In genomic region chr20:50335105-50335504, GRCh38 we compare ENCODE assay signal across 1 cellular context.
TF ChIP-seq lines count a peak whose summit lies in the region.

No MANE protein-coding gene starts in this region.

TF ChIP-seq in HepG2, 621 proteins besides CTCF, POLR2A, EP300 and RAD21 (continued from another document and continues in another):
- TF ChIP-seq DRAP1 (CRISPR knock-in tag; IDR thresholded peaks at IDR 0.05) (0 out of 2 replicates have a peak, but pooled peaks have one; percentile 32), DZIP1 (CRISPR knock-in tag; IDR thresholded peaks at IDR 0.05) (no peak), SRSF9 (IDR thresholded peaks at IDR 0.05; ENCODE audit: borderline replicate concordance, insufficient read depth, low read depth, low read length, poor library complexity, severe bottlenecking) (no peak), ZNF558 (CRISPR knock-in tag; IDR thresholded peaks at IDR 0.05; ENCODE audit: borderline replicate concordance) (no peak), ZNF333 (CRISPR knock-in tag; IDR thresholded peaks at IDR 0.05; ENCODE audit: borderline replicate concordance) (no peak), TEAD3 (CRISPR knock-in tag; optimal IDR thresholded peaks at IDR 0.05; ENCODE audit: borderline replicate concordance) (peak; percentile 77), ZNF552 (CRISPR knock-in tag; IDR thresholded peaks at IDR 0.05; ENCODE audit: borderline replicate concordance) (no peak), NKX3-1 (CRISPR knock-in tag; IDR thresholded peaks at IDR 0.05) (no peak), NFYB (CRISPR knock-in tag; IDR thresholded peaks at IDR 0.05) (peak; percentile 97), RBFOX2 (IDR thresholded peaks at IDR 0.05; ENCODE audit: low read depth, low read length) (no peak), ZNF672 (CRISPR knock-in tag; IDR thresholded peaks at IDR 0.05) (no peak), ZNF572 (CRISPR knock-in tag; IDR thresholded peaks at IDR 0.05) (no peak), ZBTB38 (CRISPR knock-in tag; IDR thresholded peaks at IDR 0.05) (no peak), ARHGAP35 (CRISPR knock-in tag; IDR thresholded peaks at IDR 0.05; ENCODE audit: borderline replicate concordance) (no peak), GABPB1 (CRISPR knock-in tag; IDR thresholded peaks at IDR 0.05) (peak; percentile 58), ZNF180 (CRISPR knock-in tag; IDR thresholded peaks at IDR 0.05; ENCODE audit: borderline replicate concordance, low read depth) (no peak), ZBTB39 (CRISPR knock-in tag; IDR thresholded peaks at IDR 0.05) (no peak), ZNF687 (CRISPR knock-in tag; IDR thresholded peaks at IDR 0.05) (no peak), FUBP1 (CRISPR knock-in tag; IDR thresholded peaks at IDR 0.05; ENCODE audit: borderline replicate concordance) (no peak), ZNF296 (CRISPR knock-in tag; conservative IDR thresholded peaks at IDR 0.05) (no peak), FOXO1 (CRISPR knock-in tag; IDR thresholded peaks at IDR 0.05) (peak; percentile 59; the same call in 1 of the 2 replicates), NFIB (CRISPR knock-in tag; IDR thresholded peaks at IDR 0.05; ENCODE audit: borderline replicate concordance) (no peak), SALL1 (CRISPR knock-in tag; IDR thresholded peaks at IDR 0.05) (peak; percentile 32), E2F5 (CRISPR knock-in tag; conservative IDR thresholded peaks at IDR 0.05) (no peak), SETDB1 (CRISPR knock-in tag; IDR thresholded peaks at IDR 0.05; ENCODE audit: borderline replicate concordance) (no peak), ZNF614 (CRISPR knock-in tag; IDR thresholded peaks at IDR 0.05; ENCODE audit: borderline replicate concordance) (0 out of 2 replicates have a peak, but pooled peaks have one; percentile 29), MBD4 (IDR thresholded peaks at IDR 0.05; ENCODE audit: borderline replicate concordance, low read length) (no peak), SUZ12 (IDR thresholded peaks at IDR 0.05; ENCODE audit: low read depth, low read length) (peak; percentile 62), PPARG (CRISPR knock-in tag; conservative IDR thresholded peaks at IDR 0.05) (no peak), HNF1A (IDR thresholded peaks at IDR 0.05; ENCODE audit: low read depth) (no peak), HNF1A (CRISPR knock-in tag; IDR thresholded peaks at IDR 0.05; ENCODE audit: borderline replicate concordance) (no peak), ELF4 (CRISPR knock-in tag; IDR thresholded peaks at IDR 0.05; ENCODE audit: borderline replicate concordance) (no peak), PHF20 (CRISPR knock-in tag; IDR thresholded peaks at IDR 0.05) (no peak), ZNF644 (CRISPR knock-in tag; IDR thresholded peaks at IDR 0.05; ENCODE audit: low read depth) (0 out of 2 replicates have a peak, but pooled peaks have one; percentile 39), NR0B2 (CRISPR knock-in tag; IDR thresholded peaks at IDR 0.05) (no peak), KLF16 (CRISPR knock-in tag; IDR thresholded peaks at IDR 0.05) (0 out of 4 replicates have a peak, but pooled peaks of 1 of the 2 experiments have one; percentile 51), ZNF274 (CRISPR knock-in tag; IDR thresholded peaks at IDR 0.05) (no peak), ZNF691 (CRISPR knock-in tag; IDR thresholded peaks at IDR 0.05; ENCODE audit: borderline replicate concordance, low read depth) (no peak), ZNF660 (CRISPR knock-in tag; IDR thresholded peaks at IDR 0.05; ENCODE audit: borderline replicate concordance, low read depth) (no peak), ZNF44 (CRISPR knock-in tag; IDR thresholded peaks at IDR 0.05) (no peak), ZNF354B (CRISPR knock-in tag; IDR thresholded peaks at IDR 0.05) (no peak), HOMEZ (CRISPR knock-in tag; IDR thresholded peaks at IDR 0.05; ENCODE audit: low read depth) (peak; percentile 37; the same call in 1 of the 2 replicates), GATAD2A (CRISPR knock-in tag; IDR thresholded peaks at IDR 0.05) (peak; percentile 46; the same call in 1 of the 2 replicates), GABPA (IDR thresholded peaks at IDR 0.05; ENCODE audit: low read depth, low read length) (no peak), GABPA (CRISPR knock-in tag; IDR thresholded peaks at IDR 0.05; ENCODE audit: low read depth) (peak; percentile 60)
